In the genomic region with DNA sequence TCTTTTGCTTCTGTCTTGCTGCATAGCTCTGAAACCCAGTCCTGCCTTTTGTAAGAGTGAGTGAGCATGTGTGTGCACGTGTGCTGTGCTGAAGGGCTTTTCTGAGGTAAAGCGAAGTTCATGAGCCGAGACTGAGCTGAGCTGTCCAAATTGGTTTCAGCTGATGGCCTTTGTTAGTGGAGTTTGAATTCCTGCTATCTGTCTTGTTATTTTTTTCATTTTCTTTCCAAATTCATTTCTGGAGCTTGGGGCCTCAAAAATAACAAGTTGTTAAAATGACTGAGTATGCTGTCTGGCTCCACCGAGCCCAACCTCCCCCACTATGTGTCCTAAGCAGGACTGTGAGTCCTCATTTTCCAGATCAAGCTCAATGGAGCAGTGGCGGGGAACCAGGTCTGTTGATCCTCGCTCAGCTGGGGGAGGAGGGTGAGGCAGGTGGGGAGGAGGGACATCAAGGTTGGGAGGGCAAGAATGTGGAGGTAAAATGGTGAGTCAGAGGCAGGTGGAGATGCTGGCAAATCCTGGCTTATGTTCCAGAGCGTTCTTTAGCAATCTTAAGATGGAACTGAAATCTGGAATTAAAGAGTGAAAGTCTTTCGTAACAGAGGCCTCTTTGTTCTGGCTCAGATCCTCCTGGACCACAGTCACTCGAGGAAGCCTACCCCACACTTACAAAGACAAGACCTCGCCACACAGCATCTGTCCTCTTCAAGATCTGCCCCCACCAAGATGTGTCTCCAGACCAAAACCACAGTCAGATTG, we compare ENCODE assay signal across 20 cellular contexts.
DNase-seq lines count a peak whose midpoint lies in the region; FAIRE-seq and TF ChIP-seq lines count a peak whose summit lies in the region.
"Had no signal": no experiment of that assay in that cellular context is flagged by ENCODE, and none has a peak within 500 bp of the region (broad histone marks: within the 10 kb centered on the region; RNA-seq: fewer than 3 reads in every experiment).

No MANE protein-coding gene starts in this region.

- H3K4me2 ChIP-seq in Karpas-422 (ENCODE audit: low read depth, low read length, poor library complexity, severe bottlenecking) = no peak overlapping the region

- H3K36me3 Mint-ChIP-seq in Caco-2 (ENCODE audit: insufficient read depth, unreplicated experiment) = no peaks in the 10 kb centered on the region

- no peaks in the 10 kb centered on the region for H3K27me3 ChIP-seq in Karpas-422 (ENCODE audit: low read length)
- H3K27me3 ChIP-seq in Caco-2 (replicated peaks; ENCODE audit: control insufficient read depth, insufficient read depth, low read length) = no peaks in the 10 kb centered on the region
- H3K27me3 ChIP-seq: body of pancreas, esophagus muscularis mucosa had no signal

- no peak for TF ChIP-seq CTCF in Caco-2 (IDR thresholded peaks at IDR 0.05; ENCODE audit: insufficient read depth in 1 of 2, low read depth in 1 of 2, low read length in 1 of 2, severe bottlenecking in 1 of 2, unreplicated experiment in 1 of 2)

- DNase-seq in LoVo (ENCODE audit: low spot score) (peak; percentile 34), kidney tubule cell (ENCODE audit: low spot score) (peak; percentile 66), stromal cell of bone marrow (ENCODE audit: low read depth) (peak; percentile 13), Karpas-422 (no peak), islet precursor cell (no peak), Caco-2 (no peak), NCI-H128 (lab: John Stamatoyannopoulos, UW; ENCODE audit: unreplicated experiment) (no peak)
- DNase-seq: activated CD4-positive, alpha-beta T cell treated with anti-CD3 and anti-CD28 coated beads for 4 hours; activated CD8-positive, alpha-beta memory T cell treated with anti-CD3 and anti-CD28 coated beads, Interleukin-2, amount 50 U/mL, for 48 hours; body of pancreas; dermis blood vessel endothelial cell; hypothalamus; natural killer cell; NCI-H2081; NCI-H526; OCI-M1; psoas muscle had no signal

- H3K27me3 Mint-ChIP-seq in Caco-2 (ENCODE audit: insufficient read depth, unreplicated experiment) = no peaks in the 10 kb centered on the region

- no peak overlapping the region for H3K27ac Mint-ChIP-seq in Caco-2 (ENCODE audit: unreplicated experiment)
- H3K27ac Mint-ChIP-seq: natural killer cell had no signal

- H3K36me3 ChIP-seq in Karpas-422 (ENCODE audit: insufficient read depth, low read length) = peaks cover 2% of the 10 kb centered on the region; the same call in 1 of the 2 replicates
- no peaks in the 10 kb centered on the region for H3K36me3 ChIP-seq in Caco-2 (ENCODE audit: control insufficient read depth, insufficient read depth, low read length)
- H3K36me3 ChIP-seq: esophagus muscularis mucosa had no signal

- intact Hi-C loops in Caco-2 (cut with micrococcal nuclease; ENCODE audit: unreplicated experiment) = no loop called here

- H3K4me1 Mint-ChIP-seq in Caco-2 (ENCODE audit: low read depth, unreplicated experiment) = peaks cover 13% of the 10 kb centered on the region
- H3K4me1 Mint-ChIP-seq: natural killer cell had no signal

- H3K9me3 ChIP-seq in Karpas-422 (ENCODE audit: low read length) (no peaks in the 10 kb centered on the region), Caco-2 (no peaks in the 10 kb centered on the region)
- H3K9me3 ChIP-seq: body of pancreas, esophagus muscularis mucosa, psoas muscle had no signal

- no peak overlapping the region for H3K9ac ChIP-seq in Karpas-422 (ENCODE audit: low read length)

- H4K20me1 ChIP-seq in Karpas-422 (ENCODE audit: insufficient read depth, low read depth, low read length) = no peaks in the 10 kb centered on the region

- FAIRE-seq in endometrium (lab: Jason Lieb, UNC) = peak; percentile 4

- CTCF ChIA-PET in Caco-2 (lab: Charles Lee) = no interaction called here

- no peak overlapping the region for H3K4me3 Mint-ChIP-seq in Caco-2 (ENCODE audit: unreplicated experiment)
- H3K4me3 Mint-ChIP-seq: natural killer cell had no signal

- H3K27ac ChIP-seq in Karpas-422 (ENCODE audit: low read length) = no peak overlapping the region
- H3K27ac ChIP-seq: body of pancreas, esophagus muscularis mucosa, psoas muscle, SK-N-MC had no signal

- H3K79me2 ChIP-seq in Karpas-422 (ENCODE audit: low read length) = no peaks in the 10 kb centered on the region

- POLR2A ChIA-PET in Caco-2 (lab: Charles Lee) = no interaction called here

- BruUV-seq in Caco-2 (replicated peaks; lab: Mats Ljungman, UMichigan) = no TSS peak

- H3K9me2 ChIP-seq in Karpas-422 (replicated peaks; ENCODE audit: insufficient read depth, low read length) = no peaks in the 10 kb centered on the region

- H3K9me3 Mint-ChIP-seq in Caco-2 (ENCODE audit: unreplicated experiment) = no peaks in the 10 kb centered on the region
- H3K9me3 Mint-ChIP-seq: natural killer cell had no signal

- H2AFZ ChIP-seq in Karpas-422 (ENCODE audit: low read length) = no peak overlapping the region

- H3K4me3 ChIP-seq in Karpas-422 (ENCODE audit: low read length) = no peak overlapping the region
- H3K4me3 ChIP-seq in Caco-2 (ENCODE audit: low read depth, low read length) = no peak overlapping the region
- H3K4me3 ChIP-seq: body of pancreas, esophagus muscularis mucosa, psoas muscle, SK-N-MC had no signal

- H3K4me1 ChIP-seq in Karpas-422 (ENCODE audit: low read length) = no peaks in the 10 kb centered on the region
- H3K4me1 ChIP-seq in Caco-2 = peaks cover 12% of the 10 kb centered on the region; the same call in 1 of the 2 replicates
- H3K4me1 ChIP-seq: body of pancreas, esophagus muscularis mucosa, psoas muscle had no signal

Comparison
In these comparisons a context has a peak if more than half of its experiments do, and no peak if none do; other contexts are left out.
1. DNase-seq: peak in LoVo (single experiment), kidney tubule cell (single experiment) and stromal cell of bone marrow (single experiment); none in Karpas-422 (single experiment), islet precursor cell (single experiment), Caco-2 (0 of 2) and NCI-H128 (single experiment).